In the genomic region with DNA sequence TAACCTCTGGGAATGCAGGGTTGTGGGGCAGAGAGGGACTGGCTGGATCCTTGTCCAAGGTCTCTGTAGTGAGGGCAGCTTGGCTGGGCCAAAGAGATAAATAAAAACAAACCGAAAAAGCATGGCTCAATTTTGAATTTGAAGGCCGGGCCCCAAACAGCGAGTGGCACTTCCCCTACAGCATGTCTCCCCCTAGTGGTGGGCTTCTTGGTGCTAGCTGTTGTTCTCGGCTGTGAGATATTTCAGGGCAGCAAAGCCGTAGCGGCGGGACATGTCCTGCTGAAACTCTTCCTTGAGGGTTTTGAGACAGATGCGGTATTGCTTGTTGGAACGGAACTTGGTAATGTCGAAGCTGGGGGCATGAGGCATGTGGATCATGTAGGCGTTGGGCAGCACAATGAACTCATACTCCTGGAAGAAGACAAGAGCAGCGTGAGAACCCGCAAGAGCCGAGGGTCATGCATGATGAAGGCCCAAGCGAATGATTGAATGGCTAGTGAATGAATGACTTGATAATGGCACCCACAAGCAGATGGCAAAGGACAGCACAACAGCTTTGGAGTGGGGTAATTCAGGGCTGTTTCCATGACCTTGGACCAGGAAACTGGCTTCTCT, we compare ENCODE assay signal across 10 cellular contexts.
DNase-seq lines count a peak whose midpoint lies in the region; ATAC-seq and TF ChIP-seq lines count a peak whose summit lies in the region.
"Had no signal": no experiment of that assay in that cellular context is flagged by ENCODE, and none has a peak within 500 bp of the region (broad histone marks: within the 10 kb centered on the region; RNA-seq: fewer than 3 reads in every experiment).

No MANE protein-coding gene starts in this region.

- 0 out of 2 replicates have a peak overlapping the region, but pooled peaks have one; percentile 83 for H3K4me2 ChIP-seq in BLaER1
- peak overlapping the region; percentile 59 for H3K4me2 ChIP-seq in SU-DHL-6 (ENCODE audit: low read depth, low read length, poor library complexity, severe bottlenecking)

- peaks cover 76% of the 10 kb centered on the region for H3K4me1 ChIP-seq in BLaER1
- no peaks in the 10 kb centered on the region for H3K4me1 ChIP-seq in left lung
- H3K4me1 ChIP-seq: HAP-1 had no signal

- peak overlapping the region; percentile 84 for H3K27ac ChIP-seq in BLaER1
- H3K27ac ChIP-seq in SU-DHL-6 (ENCODE audit: low read depth, low read length), result peak overlapping the region; percentile 88
- no peak overlapping the region for H3K27ac ChIP-seq in left lung
- H3K27ac ChIP-seq: tibial artery had no signal

- H3K9me2 ChIP-seq in SU-DHL-6 (replicated peaks; ENCODE audit: insufficient read depth, low read length), result no peaks in the 10 kb centered on the region

- in situ Hi-C loops in GM13976 (cut with MboI; ENCODE audit: low sequenced_read_pairs, unreplicated experiment), result no loop called here

- peaks cover 24% of the 10 kb centered on the region for H3F3A ChIP-seq in SU-DHL-6 (ENCODE audit: insufficient read depth)

- H3K27me3 ChIP-seq in BLaER1, result no peaks in the 10 kb centered on the region
- no peaks in the 10 kb centered on the region for H3K27me3 ChIP-seq in SU-DHL-6 (ENCODE audit: low read length)
- no peaks in the 10 kb centered on the region for H3K27me3 ChIP-seq in left lung
- H3K27me3 ChIP-seq: tibial artery had no signal

- no peak for ATAC-seq in GM18868 (IDR thresholded peaks at IDR 0.05; ENCODE audit: unreplicated experiment)
- ATAC-seq in left lung, result no peak
- ATAC-seq in HG02623 (IDR thresholded peaks at IDR 0.05; ENCODE audit: unreplicated experiment), result no peak
- no peak for ATAC-seq in HG03045 (IDR thresholded peaks at IDR 0.05; ENCODE audit: unreplicated experiment)

- peak overlapping the region; percentile 91 for H2AFZ ChIP-seq in SU-DHL-6 (ENCODE audit: low read depth, low read length, severe bottlenecking)

- peak; percentile 55 for DNase-seq in GM13976 (ENCODE audit: low spot score)
- DNase-seq in kidney tubule cell (ENCODE audit: low spot score), result peak; percentile 13
- no peak for DNase-seq in left lung

- TF ChIP-seq CTCF in GM13976 (IDR thresholded peaks at IDR 0.05; ENCODE audit: borderline replicate concordance, control extremely low read depth, extremely low read depth, insufficient read depth, missing control alignments) (peak; percentile 47), SU-DHL-6 (IDR thresholded peaks at IDR 0.05; ENCODE audit: insufficient read depth, low read length, poor library complexity, severe bottlenecking) (peak; percentile 89), left lung (IDR thresholded peaks at IDR 0.05) (no peak)

- H3K36me3 ChIP-seq in BLaER1 (peaks cover 39% of the 10 kb centered on the region), SU-DHL-6 (ENCODE audit: low read length) (no peaks in the 10 kb centered on the region), left lung (peaks cover 0 to 5% of the 10 kb centered on the region in 2 donors)
- H3K36me3 ChIP-seq: HAP-1 had no signal

- H3K9me3 ChIP-seq in BLaER1 (peaks cover 29% of the 10 kb centered on the region), SU-DHL-6 (ENCODE audit: insufficient read depth, low read length) (no peaks in the 10 kb centered on the region), left lung (no peaks in the 10 kb centered on the region)
- H3K9me3 ChIP-seq: HAP-1, tibial artery had no signal

- H3K79me2 ChIP-seq in SU-DHL-6 (ENCODE audit: insufficient read depth, low read length), result no peaks in the 10 kb centered on the region

- H4K20me1 ChIP-seq in BLaER1, result no peaks in the 10 kb centered on the region
- no peaks in the 10 kb centered on the region for H4K20me1 ChIP-seq in SU-DHL-6 (ENCODE audit: low read depth, low read length)

- H3K4me3 ChIP-seq in BLaER1, result no peak overlapping the region
- H3K4me3 ChIP-seq in SU-DHL-6 (ENCODE audit: insufficient read depth, low read length, poor library complexity, severe bottlenecking), result no peak overlapping the region
- no peak overlapping the region for H3K4me3 ChIP-seq in left lung
- H3K4me3 ChIP-seq: HAP-1, tibial artery had no signal

- intact Hi-C loops in left lung (cut with DNase I), result no loop called here

- H3K9ac ChIP-seq in BLaER1 (no peak overlapping the region), SU-DHL-6 (ENCODE audit: low read length) (peak overlapping the region; percentile 40; the same call in 1 of the 2 replicates)

Comparison
In these comparisons a context has a peak if more than half of its experiments do, and no peak if none do; other contexts are left out.
1. H3K27ac ChIP-seq: peak in BLaER1 (single experiment) and SU-DHL-6 (single experiment); none in left lung (0 of 2).
2. DNase-seq: peak in GM13976 (single experiment) and kidney tubule cell (single experiment); none in left lung (0 of 2).
3. CTCF ChIP-seq: peak in GM13976 (single experiment) and SU-DHL-6 (single experiment); none in left lung (0 of 2).